32 cellular contexts compared by ENCODE assay signal in the genomic region with DNA sequence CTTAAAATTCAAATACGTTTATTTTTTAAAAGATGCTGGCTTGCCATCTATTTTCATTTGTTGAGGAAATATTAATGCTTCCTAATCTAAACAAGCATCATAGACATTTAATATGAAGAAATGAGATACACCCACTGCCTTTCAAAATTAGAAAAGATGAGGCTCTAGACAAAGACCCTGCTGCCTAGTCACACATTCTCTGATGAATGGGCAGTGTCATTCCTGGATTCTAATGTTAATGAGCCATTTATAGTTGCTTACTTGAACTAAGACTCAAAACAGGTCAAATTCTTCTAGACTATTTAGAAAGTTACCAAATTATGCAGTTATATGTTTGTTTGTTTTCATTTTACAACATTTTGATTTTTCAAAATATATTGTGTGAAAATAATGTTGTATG.
"Had no signal": no experiment of that assay in that cellular context is flagged by ENCODE, and none has a peak within 500 bp of the region (broad histone marks: within the 10 kb centered on the region; RNA-seq: fewer than 3 reads in every experiment).

No MANE protein-coding gene starts in this region.

- H3K4me1 ChIP-seq: esophagus muscularis mucosa, foreskin keratinocyte, gastrocnemius medialis, heart left ventricle had no signal

- ATAC-seq: activated CD4-positive, CD25-positive, alpha-beta regulatory T cell treated with anti-CD3 and anti-CD28 coated beads, Interleukin-2, amount 50 U/mL, for 24 hours; activated CD8-positive, alpha-beta T cell treated with anti-CD3 and anti-CD28 coated beads for 36 hours; activated T-cell treated with anti-CD3 and anti-CD28 coated beads, Interleukin-2, amount 50 U/mL, for 4 hours; activated T-helper 17 cell treated with anti-CD3 and anti-CD28 coated beads, Interleukin-2, amount 50 U/mL, for 72 hours; effector memory CD8-positive, alpha-beta T cell; foreskin keratinocyte; gastrocnemius medialis; heart left ventricle; T-helper 17 cell had no signal

- H3K27ac ChIP-seq: brain microvascular endothelial cell, coronary artery, dorsolateral prefrontal cortex, esophagus muscularis mucosa, foreskin keratinocyte, gastrocnemius medialis, heart left ventricle, WERI-Rb-1 had no signal

- H3K27ac Mint-ChIP-seq: activated B cell treated with CpG ODN at 0.5 μM for 24 hours; activated CD8-positive, alpha-beta T cell treated with anti-CD3 and anti-CD28 coated beads for 36 hours; activated naive CD8-positive, alpha-beta T cell; activated T-helper 17 cell treated with anti-CD3 and anti-CD28 coated beads, Interleukin-2, amount 50 U/mL, for 72 hours; dendritic cell treated with granulocyte-macrophage colony-stimulating factor and Interleukin-4, amounts not matched to agents 40 ng/mL and 50 ng/mL, for 4 days; effector memory CD8-positive, alpha-beta T cell; T-helper 17 cell; T-helper 2 cell treated with Interferon-gamma antibody and Interleukin-4, amounts not matched to agents 5 μg/mL and 100 μg/mL, for 36 hours had no signal

- H3K36me3 ChIP-seq: brain microvascular endothelial cell, esophagus muscularis mucosa, gastrocnemius medialis, heart left ventricle, WERI-Rb-1 had no signal

- H3K36me3 Mint-ChIP-seq: activated naive CD8-positive, alpha-beta T cell had no signal

- H3K27me3 Mint-ChIP-seq: activated B cell treated with CpG ODN at 0.5 μM for 24 hours; activated CD8-positive, alpha-beta T cell treated with anti-CD3 and anti-CD28 coated beads for 36 hours; activated naive CD8-positive, alpha-beta T cell; activated T-helper 17 cell treated with anti-CD3 and anti-CD28 coated beads, Interleukin-2, amount 50 U/mL, for 72 hours; central memory CD8-positive, alpha-beta T cell; effector memory CD8-positive, alpha-beta T cell; T-helper 17 cell had no signal

- H3K4me3 Mint-ChIP-seq: activated B cell treated with CpG ODN at 0.5 μM for 24 hours; activated CD8-positive, alpha-beta T cell treated with anti-CD3 and anti-CD28 coated beads for 36 hours; activated naive CD8-positive, alpha-beta T cell; activated T-cell treated with anti-CD3 and anti-CD28 coated beads, Interleukin-2, amount 50 U/mL, for 4 hours; activated T-helper 17 cell treated with anti-CD3 and anti-CD28 coated beads, Interleukin-2, amount 50 U/mL, for 72 hours; central memory CD8-positive, alpha-beta T cell; dendritic cell treated with granulocyte-macrophage colony-stimulating factor and Interleukin-4, amounts not matched to agents 40 ng/mL and 50 ng/mL, for 4 days; effector memory CD8-positive, alpha-beta T cell; T-helper 17 cell; T-helper 2 cell treated with Interferon-gamma antibody and Interleukin-4, amounts not matched to agents 5 μg/mL and 100 μg/mL, for 36 hours had no signal

- H3K9me3 Mint-ChIP-seq: activated B cell treated with CpG ODN at 0.5 μM for 24 hours; activated T-cell treated with anti-CD3 and anti-CD28 coated beads, Interleukin-2, amount 50 U/mL, for 4 hours; central memory CD8-positive, alpha-beta T cell; dendritic cell treated with granulocyte-macrophage colony-stimulating factor and Interleukin-4, amounts not matched to agents 40 ng/mL and 50 ng/mL, for 4 days had no signal

- H3K4me1 Mint-ChIP-seq: activated B cell treated with CpG ODN at 0.5 μM for 24 hours; activated T-helper 17 cell treated with anti-CD3 and anti-CD28 coated beads, Interleukin-2, amount 50 U/mL, for 72 hours; central memory CD8-positive, alpha-beta T cell; T-helper 17 cell had no signal

- H3K4me3 ChIP-seq: coronary artery, dorsolateral prefrontal cortex, esophagus muscularis mucosa, gastrocnemius medialis, heart left ventricle had no signal

- H3K27me3 ChIP-seq: brain microvascular endothelial cell, foreskin keratinocyte, gastrocnemius medialis, heart left ventricle had no signal

- H3K9me3 ChIP-seq: esophagus muscularis mucosa, gastrocnemius medialis, heart left ventricle had no signal

- DNase-seq: activated B cell treated with CpG ODN at 0.5 μM for 24 hours; activated CD4-positive, alpha-beta T cell treated with anti-CD3 and anti-CD28 coated beads for 48 hours; activated CD4-positive, alpha-beta T cell treated with anti-CD3 and anti-CD28 coated beads, Interleukin-2, amount 50 U/mL, for 1 hour; activated CD4-positive, alpha-beta T cell treated with anti-CD3 and anti-CD28 coated beads, Interleukin-2, amount 50 U/mL, for 48 hours; activated CD8-positive, alpha-beta memory T cell treated with anti-CD3 and anti-CD28 coated beads for 24 hours; activated CD8-positive, alpha-beta T cell treated with anti-CD3 and anti-CD28 coated beads for 36 hours; activated effector memory CD4-positive, alpha-beta T cell treated with Interleukin-2 at 50 U/mL for 16 hours; activated gamma-delta T cell treated with Interleukin-2 at 50 U/mL for 16 hours; activated naive CD4-positive, alpha-beta T cell treated with anti-CD3 and anti-CD28 coated beads, Interleukin-2, amount 50 U/mL, for 16 hours; activated naive CD4-positive, alpha-beta T cell treated with Interleukin-2 at 50 U/mL for 16 hours; activated T-cell treated with anti-CD3 and anti-CD28 coated beads, Interleukin-2, amount 50 U/mL, for 4 hours; amniotic stem cell; anterior cingulate cortex; brain microvascular endothelial cell; dorsolateral prefrontal cortex; effector memory CD8-positive, alpha-beta T cell; erythroblast; foreskin keratinocyte; gastrocnemius medialis; glutamatergic neuron; heart left ventricle; T-helper 17 cell; T1000; WERI-Rb-1 had no signal
